10 cellular contexts compared by ENCODE assay signal in genomic region chr1:9242338-9242969, GRCh38. TPM values are rescaled to one million over a fixed set of nuclear protein-coding genes. Genes with fewer than 3 reads are reported as not detected.
DNase-seq lines count a peak whose midpoint lies in the region; ATAC-seq, FAIRE-seq and TF ChIP-seq lines count a peak whose summit lies in the region.
"Had no signal": no experiment of that assay in that cellular context is flagged by ENCODE, and none has a peak within 500 bp of the region (broad histone marks: within the 10 kb centered on the region; RNA-seq: fewer than 3 reads in every experiment).

No MANE protein-coding gene starts in this region.

- H3K79me2 ChIP-seq in H9 (ENCODE audit: insufficient read depth, low read length) (no peaks in the 10 kb centered on the region), HepG2 (ENCODE audit: insufficient read depth, low read length) (no peaks in the 10 kb centered on the region)

- no peak overlapping the region for H2BK5ac ChIP-seq in H9 (ENCODE audit: insufficient read length, low read length)

- H3K27ac ChIP-seq in H9 (ENCODE audit: insufficient read length, low read depth, low read length) (no peak overlapping the region), cingulate gyrus (ENCODE audit: low read depth, low read length) (peak overlapping the region; percentile 69), HepG2 (ENCODE audit: extremely low read length, insufficient read depth, low read length) (peak overlapping the region; percentile 48), skeletal muscle tissue (ENCODE audit: low read depth, low read length) (peak overlapping the region; percentile 88)
- H3K27ac ChIP-seq: SK-N-MC had no signal

- H3K23ac ChIP-seq in H9 (ENCODE audit: insufficient read length, low read depth, low read length), result no peak overlapping the region

- no peak overlapping the region for H3K9ac ChIP-seq in H9 (ENCODE audit: extremely low read depth, insufficient read length, low read length)
- peak overlapping the region; percentile 37; the same call in 1 of the 2 replicates for H3K9ac ChIP-seq in HepG2 (ENCODE audit: insufficient read depth, low read depth, low read length)
- H3K9ac ChIP-seq in skeletal muscle tissue (ENCODE audit: low read depth in 1 of 3, low read length in 3 of 3), result peak overlapping the region; percentile 62 to 87 (median 86)

- WGBS in H9 (ENCODE audit: extremely low coverage, insufficient read length, low lambda C conversion rate), result no CpG with 5 or more reads among the region's 10 CpGs
- WGBS in HepG2 (ENCODE audit: low lambda C conversion rate), result 60% methylated on average over 8 of the region's 10 CpGs

- H3K56ac ChIP-seq in H9 (ENCODE audit: insufficient read length, low read depth, low read length), result no peak overlapping the region

- H3T11ph ChIP-seq in H9 (ENCODE audit: low read length), result no peak overlapping the region

- H4K20me1 ChIP-seq in H9 (ENCODE audit: control insufficient read depth, insufficient read depth, insufficient read length), result no peaks in the 10 kb centered on the region
- H4K20me1 ChIP-seq in HepG2 (ENCODE audit: insufficient read depth, low read length), result no peaks in the 10 kb centered on the region

- H2AFZ ChIP-seq in H9 (ENCODE audit: low read length), result no peak overlapping the region
- H2AFZ ChIP-seq in HepG2 (ENCODE audit: low read length), result no peak overlapping the region

- H3K27me3 Mint-ChIP-seq in H9 (ENCODE audit: low read depth), result peaks cover 2% of the 10 kb centered on the region; the same call in 1 of the 2 replicates

- no peak overlapping the region for H4K91ac ChIP-seq in H9 (ENCODE audit: insufficient read length, low read depth, low read length)

- no peaks in the 10 kb centered on the region; a peak in 1 of 7 replicates for H3K36me3 Mint-ChIP-seq in H9 (ENCODE audit: insufficient read depth in 1 of 3, low read depth in 3 of 3)

- ATAC-seq in HepG2, result peak; percentile 56
- ATAC-seq in GM21390 (IDR thresholded peaks at IDR 0.05; ENCODE audit: unreplicated experiment), result no peak
- no peak for ATAC-seq in GM21619 (IDR thresholded peaks at IDR 0.05; ENCODE audit: unreplicated experiment)
- ATAC-seq in GM21737 (IDR thresholded peaks at IDR 0.05; ENCODE audit: unreplicated experiment), result no peak

- DNase-seq in H9 (no peak), HepG2 (ENCODE audit: low spot score) (peak; percentile 54), AG20443 (ENCODE audit: low spot score) (no peak)
- DNase-seq: GOT3 had no signal

- no peak overlapping the region for H3K4me3 Mint-ChIP-seq in H9

- H3K23me2 ChIP-seq in H9 (ENCODE audit: insufficient read length, low read depth, low read length, poor library complexity, severe bottlenecking), result no peaks in the 10 kb centered on the region

- POLR2A ChIA-PET in HepG2 (lab: Yijun Ruan, JAX), result interaction anchor here (0.5 to 2.2 kb wide), 6 partner anchors 8 to 960 kb away, joined by 3 to 32 read pairs (median 4); partner anchors contain the start of genes GPR157 and H6PD

- H4K5ac ChIP-seq in H9 (ENCODE audit: insufficient read length, low read depth, low read length), result no peak overlapping the region

- TF ChIP-seq RAD21 in HepG2 (CRISPR knock-in tag; IDR thresholded peaks at IDR 0.05), result no peak

- no peak overlapping the region for H2BK120ac ChIP-seq in H9 (ENCODE audit: low read depth, low read length, poor library complexity, severe bottlenecking)

- no peaks in the 10 kb centered on the region for H3K9me3 Mint-ChIP-seq in H9

- no peaks in the 10 kb centered on the region for H3K79me1 ChIP-seq in H9 (ENCODE audit: insufficient read depth, low read depth, low read length, poor library complexity, severe bottlenecking)

- H3K4me2 ChIP-seq in H9 (ENCODE audit: insufficient read depth, insufficient read length, low read length) (no peak overlapping the region), HepG2 (ENCODE audit: low read depth, low read length) (peak overlapping the region; percentile 49)

- CTCF ChIA-PET in HepG2 (lab: Yijun Ruan, JAX; ENCODE audit: low intra/inter-chr PET ratio, low total read pairs), result no interaction called here

- BruUV-seq in HepG2 (replicated peaks; lab: Mats Ljungman, UMichigan), result no TSS peak

- H2BK15ac ChIP-seq in H9 (ENCODE audit: low read depth, low read length), result no peak overlapping the region

- intact Hi-C loops in HepG2 (cut with micrococcal nuclease; ENCODE audit: unreplicated experiment), result no loop called here

- TF ChIP-seq CTCF in H9 (conservative IDR thresholded peaks at IDR 0.05) (no peak), HepG2 (CRISPR knock-in tag; IDR thresholded peaks at IDR 0.05) (no peak)

- no peak overlapping the region for H2BK20ac ChIP-seq in H9 (ENCODE audit: low read depth, low read length, poor library complexity, severe bottlenecking)

- no peak for TF ChIP-seq POLR2A in HepG2 (IDR thresholded peaks at IDR 0.05; ENCODE audit: insufficient read depth in 1 of 2, low read depth in 2 of 2, low read length in 2 of 2)

- H2BK12ac ChIP-seq in H9 (ENCODE audit: insufficient read length, low read depth, low read length), result no peak overlapping the region

- H3K9me3 ChIP-seq in H9 (ENCODE audit: control insufficient read depth, low read depth, low read length), result no peaks in the 10 kb centered on the region
- H3K9me3 ChIP-seq in HepG2 (ENCODE audit: low read length), result no peaks in the 10 kb centered on the region
- H3K9me3 ChIP-seq in skeletal muscle tissue (ENCODE audit: control insufficient read depth in 3 of 3, low read length in 3 of 3), result no peaks in the 10 kb centered on the region

- H3K14ac ChIP-seq in H9 (ENCODE audit: insufficient read depth, low read length), result no peak overlapping the region

- in situ Hi-C loops in HepG2 (cut with HindIII; ENCODE audit: extremely low pct_ligation_motif_present, low pct_unique_long_range_greater_than_20kb), result no loop called here

- H3K27me3 ChIP-seq in H9 (ENCODE audit: insufficient read depth, low read length), result no peaks in the 10 kb centered on the region
- H3K27me3 ChIP-seq in HepG2 (ENCODE audit: control insufficient read depth in 1 of 2, insufficient read depth in 2 of 2, low read length in 2 of 2), result no peaks in the 10 kb centered on the region
- no peaks in the 10 kb centered on the region for H3K27me3 ChIP-seq in skeletal muscle tissue (ENCODE audit: control insufficient read depth in 3 of 3, insufficient read depth in 3 of 3, low read length in 3 of 3)

- no peak overlapping the region for H3K18ac ChIP-seq in H9 (ENCODE audit: insufficient read length, low read depth, low read length)

- H3K36me3 ChIP-seq in HepG2 (replicated peaks in 1 of 2; ENCODE audit: control insufficient read depth in 1 of 2, insufficient read depth in 2 of 2, low read length in 2 of 2) (no peaks in the 10 kb centered on the region), skeletal muscle tissue (ENCODE audit: control insufficient read depth in 3 of 3, insufficient read depth in 3 of 3, low read length in 3 of 3) (peaks cover 3 to 19% (median 10%) of the 10 kb centered on the region in 3 donors)

- H4K8ac ChIP-seq in H9 (replicated peaks; ENCODE audit: insufficient read length, low read depth, low read length), result no peak overlapping the region

- H3K4ac ChIP-seq in H9 (ENCODE audit: low read depth, low read length), result no peak overlapping the region

- H3K27ac Mint-ChIP-seq in H9, result peak overlapping the region in 2 of 3 experiments; percentile 65 to 80; a peak in 6 of 7 replicates

- H3K4me1 ChIP-seq in H9 (ENCODE audit: insufficient read depth, low read length) (peaks cover 12% of the 10 kb centered on the region), HepG2 (ENCODE audit: insufficient read depth, low read length) (peaks cover 79% of the 10 kb centered on the region), skeletal muscle tissue (ENCODE audit: control insufficient read depth in 3 of 3, insufficient read depth in 3 of 3, low read length in 3 of 3) (peaks cover 89 to 98% (median 98%) of the 10 kb centered on the region in 3 donors)

- H3K4me3 ChIP-seq in HepG2 (replicated peaks in 1 of 3; ENCODE audit: insufficient read depth in 1 of 3, low read depth in 2 of 3, low read length in 3 of 3) (peak overlapping the region in 1 of 3 experiments; percentile 14; a peak in 1 of 6 replicates), skeletal muscle tissue (ENCODE audit: low read length in 3 of 3) (peak overlapping the region; percentile 65 to 69 (median 65))
- H3K4me3 ChIP-seq: SK-N-MC had no signal

- no peak overlapping the region for H2AK5ac ChIP-seq in H9 (ENCODE audit: insufficient read length, low read length)

- H3K4me1 Mint-ChIP-seq in H9, result peaks cover 32 to 36% of the 10 kb centered on the region in 2 experiments

- TF ChIP-seq EP300 in HepG2 (IDR thresholded peaks at IDR 0.05; ENCODE audit: low read depth in 2 of 2, low read length in 2 of 2) (peak in 1 of 2 experiments; percentile 75; a peak in 2 of 4 replicates), HepG2 (CRISPR knock-in tag; IDR thresholded peaks at IDR 0.05; ENCODE audit: borderline replicate concordance) (no peak)

- peak; percentile 54 for FAIRE-seq in HepG2 (lab: Jason Lieb, UNC)

RNA-seq across cellular contexts. Expression of gene H6PD, which starts 7.9 kb away (rescaled TPM):
- 7.6 and 7.9 TPM in 2 replicates for total RNA-seq in H9 (2021)
- total RNA-seq in HepG2 (2016; rRNA removed; fragmentation: Illumina TruSeq; extraction: Trizol), result 6.3 and 9.3 TPM in 2 replicates
- total RNA-seq in HepG2 (2016; cell fraction: cytosol; rRNA removed; fragmentation: Illumina TruSeq; extraction: Trizol; ENCODE audit: low read depth), result 0.79 and 0.81 TPM in 2 replicates
- total RNA-seq in HepG2 (2016; cell fraction: insoluble cytoplasmic fraction; rRNA removed; fragmentation: Illumina TruSeq; extraction: Trizol), result 5.4 and 9.4 TPM in 2 replicates
- 2.5 TPM in 2 replicates for total RNA-seq in HepG2 (2016; cell fraction: membrane; rRNA removed; fragmentation: Illumina TruSeq; extraction: Trizol)
- 10.0 and 12.1 TPM in 2 replicates for total RNA-seq in HepG2 (2016; cell fraction: nucleus; rRNA removed; fragmentation: Illumina TruSeq; extraction: Trizol)
- polyA plus RNA-seq in HepG2 (2011; rRNA removed), result 14.1 and 21.5 TPM in 2 replicates
- 13.3 and 14.5 TPM in 2 replicates for polyA plus RNA-seq in HepG2 (2011; cell fraction: cytosol; rRNA removed)
- 26.3 and 26.5 TPM in 2 replicates for polyA plus RNA-seq in HepG2 (2011; cell fraction: nucleus; rRNA removed)
- polyA plus RNA-seq in HepG2 (2012), result 10.8 and 11.1 TPM in 2 replicates
- 0.36 TPM in 2 replicates for polyA plus RNA-seq in HepG2 (2016; cell fraction: cytosol; fragmentation: Illumina TruSeq; extraction: Trizol; ENCODE audit: low read depth)
- polyA plus RNA-seq in HepG2 (2016; cell fraction: insoluble cytoplasmic fraction; fragmentation: Illumina TruSeq; extraction: Trizol; ENCODE audit: low read depth), result 4.2 and 4.6 TPM in 2 replicates
- polyA plus RNA-seq in HepG2 (2016; cell fraction: membrane; fragmentation: Illumina TruSeq; extraction: Trizol; ENCODE audit: low read depth), result 0.93 and 0.94 TPM in 2 replicates
- 15.4 and 16.8 TPM in 2 replicates for polyA plus RNA-seq in HepG2 (2016; cell fraction: nucleus; fragmentation: Illumina TruSeq; extraction: Trizol; ENCODE audit: insufficient read depth, low read depth)
- 2.9 and 31.0 TPM in 2 replicates for polyA minus RNA-seq in HepG2 (2011; rRNA and poly(A)+ RNA removed; ENCODE audit: low replicate concordance)
- 14.3 and 18.7 TPM in 2 replicates for polyA minus RNA-seq in HepG2 (2011; cell fraction: cytosol; rRNA and poly(A)+ RNA removed)
- 7.9 and 11.3 TPM in 2 replicates for polyA minus RNA-seq in HepG2 (2011; cell fraction: nucleus; rRNA and poly(A)+ RNA removed)
- 24.5 TPM for total RNA-seq in skeletal muscle tissue

RNA-seq across cellular contexts. Expression of gene SPSB1, which starts 50.2 kb away (rescaled TPM):
- total RNA-seq in H9 (2021), result 2.7 and 2.9 TPM in 2 replicates
- total RNA-seq in HepG2 (2016; rRNA removed; fragmentation: Illumina TruSeq; extraction: Trizol), result 5.0 and 7.1 TPM in 2 replicates
- 2.4 and 2.5 TPM in 2 replicates for total RNA-seq in HepG2 (2016; cell fraction: cytosol; rRNA removed; fragmentation: Illumina TruSeq; extraction: Trizol; ENCODE audit: low read depth)
- total RNA-seq in HepG2 (2016; cell fraction: insoluble cytoplasmic fraction; rRNA removed; fragmentation: Illumina TruSeq; extraction: Trizol), result 5.2 and 5.8 TPM in 2 replicates
- 4.4 and 5.9 TPM in 2 replicates for total RNA-seq in HepG2 (2016; cell fraction: membrane; rRNA removed; fragmentation: Illumina TruSeq; extraction: Trizol)
- total RNA-seq in HepG2 (2016; cell fraction: nucleus; rRNA removed; fragmentation: Illumina TruSeq; extraction: Trizol), result 4.3 and 4.4 TPM in 2 replicates
- 8.0 and 10.9 TPM in 2 replicates for polyA plus RNA-seq in HepG2 (2011; rRNA removed)
- 8.1 and 8.5 TPM in 2 replicates for polyA plus RNA-seq in HepG2 (2011; cell fraction: cytosol; rRNA removed)
- polyA plus RNA-seq in HepG2 (2011; cell fraction: nucleus; rRNA removed), result 5.1 TPM in 2 replicates
- polyA plus RNA-seq in HepG2 (2012), result 4.0 and 7.7 TPM in 2 replicates
- 1.9 and 2.2 TPM in 2 replicates for polyA plus RNA-seq in HepG2 (2016; cell fraction: cytosol; fragmentation: Illumina TruSeq; extraction: Trizol; ENCODE audit: low read depth)
- 7.3 and 7.8 TPM in 2 replicates for polyA plus RNA-seq in HepG2 (2016; cell fraction: insoluble cytoplasmic fraction; fragmentation: Illumina TruSeq; extraction: Trizol; ENCODE audit: low read depth)
- 3.9 and 4.2 TPM in 2 replicates for polyA plus RNA-seq in HepG2 (2016; cell fraction: membrane; fragmentation: Illumina TruSeq; extraction: Trizol; ENCODE audit: low read depth)
- 3.9 and 4.4 TPM in 2 replicates for polyA plus RNA-seq in HepG2 (2016; cell fraction: nucleus; fragmentation: Illumina TruSeq; extraction: Trizol; ENCODE audit: insufficient read depth, low read depth)
- polyA minus RNA-seq in HepG2 (2011; rRNA and poly(A)+ RNA removed; ENCODE audit: low replicate concordance), result 9.2 and 17.1 TPM in 2 replicates
- polyA minus RNA-seq in HepG2 (2011; cell fraction: cytosol; rRNA and poly(A)+ RNA removed), result 3.6 and 6.4 TPM in 2 replicates
- polyA minus RNA-seq in HepG2 (2011; cell fraction: nucleus; rRNA and poly(A)+ RNA removed), result 3.1 and 4.2 TPM in 2 replicates
- total RNA-seq in skeletal muscle tissue, result 6.3 TPM
